ENCODE assay signal across 8 cellular contexts in genomic region chr6:32984639-32985389, GRCh38. TPM values are rescaled to one million over a fixed set of nuclear protein-coding genes. Genes with fewer than 3 reads are reported as not detected.
DNase-seq lines count a peak whose midpoint lies in the region; ATAC-seq and TF ChIP-seq lines count a peak whose summit lies in the region.

No MANE protein-coding gene starts in this region.

- H3K36me3 ChIP-seq in SK-N-SH (replicated peaks in 1 of 2; ENCODE audit: control insufficient read depth in 1 of 2, insufficient read depth in 2 of 2, low read length in 1 of 2): peaks cover 33 to 34% of the 10 kb centered on the region in 2 experiments

- H3K9ac ChIP-seq in SK-N-SH: no peak overlapping the region

- TF ChIP-seq CTCF in AG10803 (conservative IDR thresholded peaks at IDR 0.05; ENCODE audit: low read length) (peak; percentile 91), SK-N-SH (IDR thresholded peaks at IDR 0.05) (peak; percentile 87)

- peaks cover 57% of the 10 kb centered on the region for H3F3A ChIP-seq in SK-N-SH (replicated peaks; ENCODE audit: insufficient read depth)

- peaks cover 13% of the 10 kb centered on the region; the same call in 1 of the 2 replicates for H3K79me2 ChIP-seq in SK-N-SH (ENCODE audit: insufficient read depth)

- no peak overlapping the region for H2AFZ ChIP-seq in SK-N-SH (ENCODE audit: low read depth)

- POLR2A ChIA-PET in SK-N-SH (lab: Yijun Ruan, JAX): interaction anchor here (0.8 to 3.8 kb wide), 4 partner anchors 13 to 90 kb away, joined by 3 to 42 read pairs (median 6); no protein-coding TSS in a partner anchor

- H3K27me3 ChIP-seq in SK-N-SH (ENCODE audit: insufficient read depth): no peaks in the 10 kb centered on the region

- H3K9me2 ChIP-seq in SK-N-SH: no peaks in the 10 kb centered on the region

- H3K27ac ChIP-seq in SK-N-SH (ENCODE audit: low read depth in 2 of 2, low read length in 1 of 2): no peak overlapping the region; a peak in 1 of 4 replicates

- H3K9me3 ChIP-seq in SK-N-SH: no peaks in the 10 kb centered on the region

- intact Hi-C loops in posterior cingulate gyrus (cut with DNase I): loop anchor here (1.0 kb wide), 2 partner anchors 52 to 100 kb away; no protein-coding TSS in a partner anchor

- WGBS in SK-N-SH (ENCODE audit: low lambda C conversion rate): 17% methylated on average over 9 of the region's 9 CpGs

- TF ChIP-seq RAD21 in SK-N-SH (IDR thresholded peaks at IDR 0.05; ENCODE audit: low read length): peak; percentile 95

- no peak for TF ChIP-seq EP300 in SK-N-SH (IDR thresholded peaks at IDR 0.05; ENCODE audit: borderline replicate concordance in 1 of 2, low read depth in 1 of 2, low read length in 1 of 2)

- H3K4me1 ChIP-seq in SK-N-SH (ENCODE audit: control insufficient read depth in 1 of 2, insufficient read depth in 2 of 2, low read depth in 1 of 2, low read length in 1 of 2): no peaks in the 10 kb centered on the region; a peak in 2 of 4 replicates

- H3K4me3 ChIP-seq in AG10803 (ENCODE audit: low read length) (no peak overlapping the region), SK-N-SH (ENCODE audit: low read depth in 2 of 2, low read length in 1 of 2) (no peak overlapping the region; a peak in 1 of 4 replicates)

- DNase-seq in AG10803 (ENCODE audit: low read depth): peak; percentile 79
- DNase-seq in NCI-H1105 treated with DMSO at 0.1 percent for 48 hours (lab: John Stamatoyannopoulos, UW): peak; percentile 93
- DNase-seq in SK-N-SH: peak; percentile 79
- DNase-seq in activated naive CD4-positive, alpha-beta T cell treated with Interleukin-2 at 50 U/mL for 16 hours: peak; percentile 91
- DNase-seq in globus pallidus (ENCODE audit: low spot score): peak; percentile 84
- DNase-seq in posterior cingulate gyrus: peak; percentile 75 to 97 (median 88)
- peak; percentile 92 for DNase-seq in ureter (ENCODE audit: low spot score)

- CTCF ChIA-PET in SK-N-SH (lab: Yijun Ruan, JAX): interaction anchor here (0.5 to 16.2 kb wide), 47 partner anchors 9 to 278 kb away, joined by 3 to 391 read pairs (median 5); partner anchors contain the start of genes BRD2, HLA-DMA, HLA-DMB and PSMB8

- peaks cover 47% of the 10 kb centered on the region for H4K20me1 ChIP-seq in SK-N-SH (ENCODE audit: insufficient read depth)

- peak; percentile 59 for ATAC-seq in GM19468 (IDR thresholded peaks at IDR 0.05; ENCODE audit: extremely low read depth, unreplicated experiment)

- no peak overlapping the region for H3K4me2 ChIP-seq in SK-N-SH

TF ChIP-seq in SK-N-SH, 30 proteins besides CTCF, POLR2A, EP300 and RAD21:
- TF ChIP-seq IRF3 (IDR thresholded peaks at IDR 0.05; ENCODE audit: low read depth, low read length) (no peak), SMC3 (IDR thresholded peaks at IDR 0.05; ENCODE audit: low read depth, low read length) (peak; percentile 94), GATA2 (CRISPR knock-in tag; IDR thresholded peaks at IDR 0.05) (no peak), RFX5 (IDR thresholded peaks at IDR 0.05; ENCODE audit: low read length) (0 out of 2 replicates have a peak, but pooled peaks have one; percentile 61), TEAD4 (IDR thresholded peaks at IDR 0.05; ENCODE audit: borderline replicate concordance, insufficient read depth) (no peak), SIN3A (IDR thresholded peaks at IDR 0.05; ENCODE audit: borderline replicate concordance, low read depth, low read length) (peak; percentile 26; the same call in 1 of the 2 replicates)
- TF ChIP-seq, protein P1, sequence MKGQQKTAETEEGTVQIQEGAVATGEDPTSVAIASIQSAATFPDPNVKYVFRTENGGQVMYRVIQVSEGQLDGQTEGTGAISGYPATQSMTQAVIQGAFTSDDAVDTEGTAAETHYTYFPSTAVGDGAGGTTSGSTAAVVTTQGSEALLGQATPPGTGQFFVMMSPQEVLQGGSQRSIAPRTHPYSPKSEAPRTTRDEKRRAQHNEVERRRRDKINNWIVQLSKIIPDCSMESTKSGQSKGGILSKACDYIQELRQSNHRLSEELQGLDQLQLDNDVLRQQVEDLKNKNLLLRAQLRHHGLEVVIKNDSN (IDR thresholded peaks at IDR 0.05; ENCODE audit: borderline replicate concordance, low read depth): no peak

RNA-seq across cellular contexts. Expression of gene BRD2, which starts 16.4 kb away (rescaled TPM):
- 104 and 116 TPM in 2 replicates for polyA plus RNA-seq in SK-N-SH (2012; rRNA removed)
- 87.9 and 91.4 TPM in 2 replicates for polyA plus RNA-seq in SK-N-SH (2012; cell fraction: cytosol; rRNA removed)
- polyA plus RNA-seq in SK-N-SH (2012; cell fraction: nucleus; rRNA removed): 186 and 280 TPM in 2 replicates
- 205 TPM for total RNA-seq in ureter

RNA-seq across cellular contexts. Expression of gene HLA-DOA, which starts 24.6 kb away (rescaled TPM):
- polyA plus RNA-seq in SK-N-SH (2012; rRNA removed): not detected in 2 replicates
- polyA plus RNA-seq in SK-N-SH (2012; cell fraction: cytosol; rRNA removed): not detected in 2 replicates
- not detected in 2 replicates for polyA plus RNA-seq in SK-N-SH (2012; cell fraction: nucleus; rRNA removed)
- 25.6 TPM for total RNA-seq in ureter

RNA-seq across cellular contexts. Expression of gene HLA-DMA, which starts 31.9 kb away (rescaled TPM):
- 1.2 and 1.5 TPM in 2 replicates for polyA plus RNA-seq in SK-N-SH (2012; rRNA removed)
- polyA plus RNA-seq in SK-N-SH (2012; cell fraction: cytosol; rRNA removed): 0.75 and 1.3 TPM in 2 replicates
- polyA plus RNA-seq in SK-N-SH (2012; cell fraction: nucleus; rRNA removed): 6.5 and 7.7 TPM in 2 replicates
- 65.3 TPM for total RNA-seq in ureter

RNA-seq across cellular contexts. Expression of gene HLA-DMB, which starts 44.0 kb away (rescaled TPM):
- 0.10 TPM in 1 of 2 replicates, not detected in the other for polyA plus RNA-seq in SK-N-SH (2012; rRNA removed)
- 0.03 TPM in 1 of 2 replicates, not detected in the other for polyA plus RNA-seq in SK-N-SH (2012; cell fraction: cytosol; rRNA removed)
- polyA plus RNA-seq in SK-N-SH (2012; cell fraction: nucleus; rRNA removed): 0.05 and 0.06 TPM in 2 replicates
- total RNA-seq in ureter: 31.0 TPM
